Comparison of ENCODE assay signal across 8 cellular contexts in the genomic region with DNA sequence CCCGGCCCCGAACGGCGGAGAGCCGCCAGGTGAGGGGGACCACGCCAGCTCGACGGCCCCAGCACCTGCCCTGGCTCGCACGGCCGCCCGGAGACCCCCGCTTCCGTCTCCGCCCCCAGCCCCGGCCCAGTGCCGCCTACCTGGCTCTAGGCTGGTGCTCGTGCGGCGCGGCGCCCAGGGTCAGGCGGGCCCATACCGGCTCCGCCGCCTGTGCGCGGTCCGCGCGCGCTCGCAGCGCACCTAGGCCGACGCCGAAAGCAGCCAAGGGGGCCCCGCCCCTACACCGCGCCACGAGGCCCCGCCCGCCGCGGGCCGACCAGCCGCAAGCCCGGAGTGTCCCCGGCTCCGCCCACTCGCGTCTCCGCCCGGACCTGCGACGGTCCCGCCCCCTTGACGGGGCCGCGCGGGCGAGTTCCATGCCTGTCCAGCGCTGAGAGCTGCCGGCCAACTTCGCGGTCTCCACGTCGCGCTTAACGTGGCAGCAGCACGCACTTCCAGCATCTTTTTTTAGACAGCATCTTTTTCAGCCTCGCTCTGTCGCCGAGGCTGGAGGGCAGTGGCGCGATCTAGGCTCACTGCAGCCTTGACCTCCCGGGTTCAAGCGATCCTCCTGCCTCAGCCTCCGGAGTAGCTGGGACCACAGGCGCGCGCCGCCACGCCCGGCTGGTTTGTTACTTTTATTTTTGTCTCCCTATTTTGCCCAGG. TPM values are rescaled to one million over a fixed set of nuclear protein-coding genes. Genes with fewer than 3 reads are reported as not detected.
DNase-seq lines count a peak whose midpoint lies in the region; ATAC-seq and TF ChIP-seq lines count a peak whose summit lies in the region.

A gene with protein sequence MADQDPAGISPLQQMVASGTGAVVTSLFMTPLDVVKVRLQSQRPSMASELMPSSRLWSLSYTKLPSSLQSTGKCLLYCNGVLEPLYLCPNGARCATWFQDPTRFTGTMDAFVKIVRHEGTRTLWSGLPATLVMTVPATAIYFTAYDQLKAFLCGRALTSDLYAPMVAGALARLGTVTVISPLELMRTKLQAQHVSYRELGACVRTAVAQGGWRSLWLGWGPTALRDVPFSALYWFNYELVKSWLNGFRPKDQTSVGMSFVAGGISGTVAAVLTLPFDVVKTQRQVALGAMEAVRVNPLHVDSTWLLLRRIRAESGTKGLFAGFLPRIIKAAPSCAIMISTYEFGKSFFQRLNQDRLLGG (minus strand): TSS at position 253 of the 705 bp plus-strand sequence. CDS start 1,261 bp downstream, outside the sequence.

- H3K4me3 Mint-ChIP-seq in CD4-positive, alpha-beta T cell: peak within 1 kb of the TSS; percentile 95
- peak within 1 kb of the TSS; percentile 89 for H3K4me3 Mint-ChIP-seq in activated CD8-positive, alpha-beta T cell treated with anti-CD3 and anti-CD28 coated beads, Interleukin-2, amount 10 ng/mL, durations not matched to agents 7 days and 5 days

- H3K36me3 Mint-ChIP-seq in CD4-positive, alpha-beta T cell (ENCODE audit: low read depth): peaks cover 26% of the 10 kb centered on the region
- peaks cover 20% of the 10 kb centered on the region for H3K36me3 Mint-ChIP-seq in activated CD8-positive, alpha-beta T cell treated with anti-CD3 and anti-CD28 coated beads, Interleukin-2, amount 10 ng/mL, durations not matched to agents 7 days and 5 days (ENCODE audit: low read depth)

- H3K27ac ChIP-seq in CD4-positive, alpha-beta T cell (ENCODE audit: low read depth, low read length): peak within 1 kb of the TSS; percentile 83
- peak within 1 kb of the TSS; percentile 91 for H3K27ac ChIP-seq in lower lobe of right lung

- POLR2A ChIA-PET in CD4-positive, alpha-beta T cell (lab: Charles Lee): interaction anchor here (0.9 to 4.4 kb wide), 13 partner anchors 21 to 138 kb away, joined by 3 to 157 read pairs (median 5); a partner anchor contains a TSS
- POLR2A ChIA-PET in activated CD8-positive, alpha-beta T cell treated with anti-CD3 and anti-CD28 coated beads, Interleukin-2, amount 10 ng/mL, durations not matched to agents 7 days and 5 days (lab: Charles Lee): interaction anchor here (0.9 to 4.9 kb wide), 6 partner anchors 14 to 115 kb away, joined by 3 to 59 read pairs (median 4); a partner anchor contains a TSS

- H3K4me3 ChIP-seq in lower lobe of right lung: peak within 1 kb of the TSS; percentile 99

- peak; percentile 69 for ATAC-seq in CD4-positive, alpha-beta T cell (ENCODE audit: poor library complexity)
- ATAC-seq in GM19452 (IDR thresholded peaks at IDR 0.05; ENCODE audit: unreplicated experiment) (peak; percentile 55), HG03575 (IDR thresholded peaks at IDR 0.05; ENCODE audit: extremely low read depth, insufficient number of reproducible peaks, low FRiP score, unreplicated experiment) (peak; percentile 27), lower lobe of right lung (peak; percentile 93 to 96)
- peak; percentile 84 for ATAC-seq in activated CD8-positive, alpha-beta T cell treated with anti-CD3 and anti-CD28 coated beads, Interleukin-2, amount 10 ng/mL, durations not matched to agents 7 days and 5 days

- no peak for TF ChIP-seq CTCF in CD4-positive, alpha-beta T cell (IDR thresholded peaks at IDR 0.05)
- TF ChIP-seq CTCF in lower lobe of right lung (IDR thresholded peaks at IDR 0.05): no peak

- H3K27me3 ChIP-seq in CD4-positive, alpha-beta T cell (ENCODE audit: control insufficient read depth, insufficient read depth, low read length): no peaks in the 10 kb centered on the region
- no peaks in the 10 kb centered on the region for H3K27me3 ChIP-seq in lower lobe of right lung (ENCODE audit: low read depth)

- H3K4me1 ChIP-seq in lower lobe of right lung: peaks cover 30% of the 10 kb centered on the region

- H3K36me3 ChIP-seq in lower lobe of right lung: peaks cover 26% of the 10 kb centered on the region

- peaks cover 27% of the 10 kb centered on the region for H3K4me1 Mint-ChIP-seq in CD4-positive, alpha-beta T cell (ENCODE audit: low read depth)
- peaks cover 26% of the 10 kb centered on the region for H3K4me1 Mint-ChIP-seq in activated CD8-positive, alpha-beta T cell treated with anti-CD3 and anti-CD28 coated beads, Interleukin-2, amount 10 ng/mL, durations not matched to agents 7 days and 5 days (ENCODE audit: low read depth)

- no peaks in the 10 kb centered on the region for H3K27me3 Mint-ChIP-seq in CD4-positive, alpha-beta T cell
- H3K27me3 Mint-ChIP-seq in activated CD8-positive, alpha-beta T cell treated with anti-CD3 and anti-CD28 coated beads, Interleukin-2, amount 10 ng/mL, durations not matched to agents 7 days and 5 days (ENCODE audit: low read depth): no peaks in the 10 kb centered on the region

- CTCF ChIA-PET in CD4-positive, alpha-beta T cell (lab: Charles Lee): interaction anchor here (1.6 to 2.1 kb wide), 2 partner anchors 106 to 114 kb away, joined by 4 to 10 read pairs; no protein-coding TSS in a partner anchor
- CTCF ChIA-PET in activated CD8-positive, alpha-beta T cell treated with anti-CD3 and anti-CD28 coated beads, Interleukin-2, amount 10 ng/mL, durations not matched to agents 7 days and 5 days (lab: Charles Lee): interaction anchor here (1.2 to 2.3 kb wide), 4 partner anchors 29 to 115 kb away, joined by 4 to 11 read pairs (median 8); no protein-coding TSS in a partner anchor

- H3K27ac Mint-ChIP-seq in CD4-positive, alpha-beta T cell: peak within 1 kb of the TSS; percentile 96
- peak within 1 kb of the TSS; percentile 89 for H3K27ac Mint-ChIP-seq in activated CD8-positive, alpha-beta T cell treated with anti-CD3 and anti-CD28 coated beads, Interleukin-2, amount 10 ng/mL, durations not matched to agents 7 days and 5 days

- no peaks in the 10 kb centered on the region for H3K9me3 ChIP-seq in CD4-positive, alpha-beta T cell (ENCODE audit: control insufficient read depth, low read length)
- H3K9me3 ChIP-seq in lower lobe of right lung: no peaks in the 10 kb centered on the region

- DNase-seq in CD4-positive, alpha-beta T cell: peak; percentile 87 to 97 (median 93)
- DNase-seq in NCI-H82 treated with DMSO at 0.1 percent for 48 hours (lab: John Stamatoyannopoulos, UW; ENCODE audit: unreplicated experiment): peak; percentile 60
- DNase-seq in activated CD8-positive, alpha-beta T cell treated with anti-CD3 and anti-CD28 coated beads, Interleukin-2, amount 10 ng/mL, durations not matched to agents 7 days and 5 days: peak; percentile 94
- peak; percentile 99 for DNase-seq in ecto neural progenitor cell (ENCODE audit: low spot score)
- peak; percentile 96 for DNase-seq in lower lobe of right lung
- DNase-seq in stimulated activated CD4-positive, alpha-beta T cell treated with anti-CD3 and anti-CD28 coated beads, TNF-alpha, amount 100 ng/mL, for 24 hours (ENCODE audit: low read depth in 3 of 3): peak; percentile 91 to 95 (median 93)

- no peaks in the 10 kb centered on the region for H3K9me3 Mint-ChIP-seq in CD4-positive, alpha-beta T cell
- H3K9me3 Mint-ChIP-seq in activated CD8-positive, alpha-beta T cell treated with anti-CD3 and anti-CD28 coated beads, Interleukin-2, amount 10 ng/mL, durations not matched to agents 7 days and 5 days (ENCODE audit: insufficient read depth): no peaks in the 10 kb centered on the region

- intact Hi-C loops in CD4-positive, alpha-beta T cell (cut with DNase I, micrococcal nuclease): loop anchor here (1.0 to 10.0 kb wide), 5 partner anchors 16 to 200 kb away; a partner anchor contains a TSS
- intact Hi-C loops in lower lobe of right lung (cut with DNase I): no loop called here

RNA-seq across cellular contexts. Expression of the gene that starts here (rescaled TPM):
- total RNA-seq in CD4-positive, alpha-beta T cell: 10 to 100 TPM; 55.5 to 65.5 TPM
- 100 to 1,000 TPM; 140 to 141 TPM for total RNA-seq in activated CD8-positive, alpha-beta T cell treated with anti-CD3 and anti-CD28 coated beads, Interleukin-2, amount 10 ng/mL, durations not matched to agents 7 days and 5 days
- total RNA-seq in lower lobe of right lung: 76.1 TPM

Comparison
In these comparisons a context has a peak if more than half of its experiments do, and no peak if none do; other contexts are left out.
1. Peak in every context shown above with its lines: DNase-seq, ATAC-seq, H3K4me3 ChIP-seq and H3K27ac ChIP-seq.
2. ATAC-seq: peak in every context shown above with its lines; median percentile 94 in lower lobe of right lung; 84 in activated CD8-positive, alpha-beta T cell treated with anti-CD3 and anti-CD28 coated beads, Interleukin-2, amount 10 ng/mL, durations not matched to agents 7 days and 5 days; 69 in CD4-positive, alpha-beta T cell; 55 in GM19452; 27 in HG03575.